In genomic region chr14:105943973-105944602, GRCh38 we compare ENCODE assay signal across 7 cellular contexts.
"Had no signal": no experiment of that assay in that cellular context is flagged by ENCODE, and none has a peak within 500 bp of the region (broad histone marks: within the 10 kb centered on the region; RNA-seq: fewer than 3 reads in every experiment).

No MANE protein-coding gene starts in this region.

- DNase-seq: dorsolateral prefrontal cortex, foreskin melanocyte, glutamatergic neuron, hippocampal formation, mammary epithelial cell had no signal

- H3K36me3 ChIP-seq: neural progenitor cell, ovary had no signal

- H3K9me3 ChIP-seq: ovary had no signal

- H3K4me1 ChIP-seq: neural progenitor cell had no signal

- H3K27ac ChIP-seq: dorsolateral prefrontal cortex, neural progenitor cell, ovary had no signal

- H3K4me3 ChIP-seq: dorsolateral prefrontal cortex, neural progenitor cell, ovary had no signal

- H3K27me3 ChIP-seq: neural progenitor cell, ovary had no signal
